In the genomic region with DNA sequence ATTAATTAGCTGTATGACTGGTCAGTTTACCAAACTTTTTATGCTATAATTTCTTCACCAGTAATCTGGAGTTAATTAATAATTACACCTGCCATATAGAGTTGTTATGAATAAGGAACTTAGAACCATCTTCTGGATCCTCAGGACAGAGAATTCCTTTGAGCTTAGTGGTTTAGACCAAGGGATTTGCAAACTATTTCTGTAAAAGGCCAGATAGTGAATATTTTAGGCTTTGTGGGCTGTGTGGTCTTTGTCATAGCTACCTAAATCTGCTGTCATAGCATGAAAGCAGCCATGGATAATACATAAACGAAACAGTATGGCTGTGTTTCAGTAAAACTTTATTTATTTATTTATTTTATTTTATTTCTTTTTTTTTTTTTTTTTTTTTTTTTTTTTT, we compare ENCODE assay signal across 19 cellular contexts. TPM values are rescaled to one million over a fixed set of nuclear protein-coding genes. Genes with fewer than 3 reads are reported as not detected.
"Had no signal": no experiment of that assay in that cellular context is flagged by ENCODE, and none has a peak within 500 bp of the region (broad histone marks: within the 10 kb centered on the region; RNA-seq: fewer than 3 reads in every experiment).

No MANE protein-coding gene starts in this region.

- ATAC-seq: heart right ventricle; left lung; sciatic nerve; stimulated activated naive CD8-positive, alpha-beta T cell treated with anti-CD3 and anti-CD28 coated beads, Interleukin-15, Interleukin-2, amounts not matched to agents 100 U/mL and 50 U/mL, for 24 hours had no signal

- H3K4me1 ChIP-seq: breast epithelium, left lung, prostate gland, suprapubic skin had no signal

- H3K27me3 ChIP-seq: breast epithelium, heart right ventricle, left lung, suprapubic skin had no signal

- H3K36me3 ChIP-seq: breast epithelium had no signal

- FAIRE-seq: endothelial cell of umbilical vein, frontal cortex, TTC549 had no signal

- H3K4me3 ChIP-seq: breast epithelium, heart right ventricle, left lung, prostate gland, suprapubic skin had no signal

- DNase-seq: activated B cell treated with CpG ODN at 0.5 μM for 24 hours; activated CD4-positive, alpha-beta T cell treated with anti-CD3 and anti-CD28 coated beads, Interleukin-2, amount 50 U/mL, for 1 hour; activated naive CD4-positive, alpha-beta T cell treated with anti-CD3 and anti-CD28 coated beads, Interleukin-2, amount 50 U/mL, for 16 hours; amygdala; heart right ventricle; islet precursor cell; left lung; occipital lobe; stimulated activated CD4-positive, alpha-beta T cell treated with anti-CD3 and anti-CD28 coated beads, Interleukin-12 subunit alpha, Interleukin-12 subunit beta, amount 100 ng/mL, for 4 hours; stimulated activated naive CD8-positive, alpha-beta T cell treated with anti-CD3 and anti-CD28 coated beads, Interleukin-15, Interleukin-2, amounts not matched to agents 100 U/mL and 50 U/mL, for 24 hours; T-helper 2 cell had no signal

- H3K27ac ChIP-seq: breast epithelium, heart right ventricle, left lung, prostate gland, suprapubic skin had no signal

- H3K9me3 ChIP-seq: breast epithelium, heart right ventricle, left lung, prostate gland, suprapubic skin had no signal

RNA-seq across cellular contexts. Expression of gene LMOD1, which starts 17.9 kb away (rescaled TPM):
- total RNA-seq: activated B cell treated with CpG ODN at 0.5 μM for 24 hours; activated CD8-positive, alpha-beta memory T cell treated with anti-CD3 and anti-CD28 coated beads for 36 hours had no signal
